Comparison of ENCODE assay signal across 23 cellular contexts in genomic region chr7:50835156-50835555, GRCh38. TPM values are rescaled to one million over a fixed set of nuclear protein-coding genes. Genes with fewer than 3 reads are reported as not detected.
"Had no signal": no experiment of that assay in that cellular context is flagged by ENCODE, and none has a peak within 500 bp of the region (broad histone marks: within the 10 kb centered on the region; RNA-seq: fewer than 3 reads in every experiment).

No MANE protein-coding gene starts in this region.

- H3K4me3 ChIP-seq: esophagus muscularis mucosa, gastrocnemius medialis, spleen, thoracic aorta, vagina had no signal

- H3K27ac ChIP-seq: brain microvascular endothelial cell, esophagus muscularis mucosa, gastrocnemius medialis, spleen, thoracic aorta, vagina had no signal

- H3K27ac Mint-ChIP-seq: activated B cell treated with CpG ODN at 0.5 μM for 24 hours; activated CD4-positive, alpha-beta T cell treated with anti-CD3 and anti-CD28 coated beads for 36 hours; activated naive CD4-positive, alpha-beta T cell treated with anti-CD3 and anti-CD28 coated beads, Interleukin-2, amount 10 ng/mL, durations not matched to agents 7 days and 5 days; activated T-cell treated with anti-CD3 and anti-CD28 coated beads, Interleukin-2, amount 50 U/mL, for 72 hours; memory B cell; natural killer cell treated with Interleukin-12 subunit alpha and Interleukin-12 subunit beta and Interleukin-15 and Interleukin-18, amount 100 ng/mL, for 72 hours; progenitor cell of endocrine pancreas; type B pancreatic cell had no signal

- ATAC-seq: activated CD4-positive, alpha-beta T cell treated with anti-CD3 and anti-CD28 coated beads for 36 hours; activated T-cell treated with anti-CD3 and anti-CD28 coated beads, Interleukin-2, amount 50 U/mL, for 72 hours; gastrocnemius medialis; left cardiac atrium; natural killer cell treated with Interleukin-12 subunit alpha and Interleukin-12 subunit beta and Interleukin-15 and Interleukin-18, amount 100 ng/mL, for 72 hours had no signal

- H3K9me3 Mint-ChIP-seq: activated B cell treated with CpG ODN at 0.5 μM for 24 hours; activated naive CD4-positive, alpha-beta T cell treated with anti-CD3 and anti-CD28 coated beads, Interleukin-2, amount 10 ng/mL, durations not matched to agents 7 days and 5 days; memory B cell; natural killer cell treated with Interleukin-12 subunit alpha and Interleukin-12 subunit beta and Interleukin-15 and Interleukin-18, amount 100 ng/mL, for 72 hours; type B pancreatic cell had no signal

- H3K4me3 Mint-ChIP-seq: activated B cell treated with CpG ODN at 0.5 μM for 24 hours; activated CD4-positive, alpha-beta T cell treated with anti-CD3 and anti-CD28 coated beads for 36 hours; activated naive CD4-positive, alpha-beta T cell treated with anti-CD3 and anti-CD28 coated beads, Interleukin-2, amount 10 ng/mL, durations not matched to agents 7 days and 5 days; activated T-cell treated with anti-CD3 and anti-CD28 coated beads, Interleukin-2, amount 50 U/mL, for 72 hours; memory B cell; natural killer cell treated with Interleukin-12 subunit alpha and Interleukin-12 subunit beta and Interleukin-15 and Interleukin-18, amount 100 ng/mL, for 72 hours; type B pancreatic cell had no signal

- H3K9me3 ChIP-seq: esophagus muscularis mucosa, gastrocnemius medialis, spleen, thoracic aorta, vagina had no signal

- DNase-seq: activated B cell treated with CpG ODN at 0.5 μM for 24 hours; activated CD4-positive, alpha-beta T cell treated with anti-CD3 and anti-CD28 coated beads for 36 hours; activated CD4-positive, alpha-beta T cell treated with anti-CD3 and anti-CD28 coated beads, Interleukin-2, amount 50 U/mL, for 4 hours; activated effector memory CD4-positive, alpha-beta T cell treated with Interleukin-2 at 50 U/mL for 16 hours; activated naive CD4-positive, alpha-beta T cell treated with anti-CD3 and anti-CD28 coated beads, Interleukin-2, amount 10 ng/mL, durations not matched to agents 7 days and 5 days; activated T-cell treated with anti-CD3 and anti-CD28 coated beads, Interleukin-2, amount 50 U/mL, for 72 hours; brain microvascular endothelial cell; central memory CD4-positive, alpha-beta T cell; effector memory CD4-positive, alpha-beta T cell; gastrocnemius medialis; hypothalamus; left cardiac atrium; spleen; stimulated activated CD4-positive, alpha-beta T cell treated with anti-CD3 and anti-CD28 coated beads, Interleukin-4, amount 100 ng/mL, for 1 hour; stimulated activated naive CD4-positive, alpha-beta T cell; T-helper 9 cell had no signal

- H3K36me3 ChIP-seq: brain microvascular endothelial cell, esophagus muscularis mucosa, gastrocnemius medialis, spleen, thoracic aorta, vagina had no signal

- H3K36me3 Mint-ChIP-seq: activated naive CD4-positive, alpha-beta T cell treated with anti-CD3 and anti-CD28 coated beads, Interleukin-2, amount 10 ng/mL, durations not matched to agents 7 days and 5 days; memory B cell; natural killer cell treated with Interleukin-12 subunit alpha and Interleukin-12 subunit beta and Interleukin-15 and Interleukin-18, amount 100 ng/mL, for 72 hours; type B pancreatic cell had no signal

- H3K4me1 ChIP-seq: spleen, vagina had no signal

- H3K27me3 ChIP-seq: brain microvascular endothelial cell, gastrocnemius medialis, spleen, vagina had no signal

- H3K4me1 Mint-ChIP-seq: activated B cell treated with CpG ODN at 0.5 μM for 24 hours, memory B cell had no signal

RNA-seq across cellular contexts. Expression of gene GRB10, which starts 52.5 kb away (rescaled TPM):
- total RNA-seq: activated B cell treated with CpG ODN at 0.5 μM for 24 hours had no signal
